Comparison of ENCODE assay signal across 24 cellular contexts in the genomic region with DNA sequence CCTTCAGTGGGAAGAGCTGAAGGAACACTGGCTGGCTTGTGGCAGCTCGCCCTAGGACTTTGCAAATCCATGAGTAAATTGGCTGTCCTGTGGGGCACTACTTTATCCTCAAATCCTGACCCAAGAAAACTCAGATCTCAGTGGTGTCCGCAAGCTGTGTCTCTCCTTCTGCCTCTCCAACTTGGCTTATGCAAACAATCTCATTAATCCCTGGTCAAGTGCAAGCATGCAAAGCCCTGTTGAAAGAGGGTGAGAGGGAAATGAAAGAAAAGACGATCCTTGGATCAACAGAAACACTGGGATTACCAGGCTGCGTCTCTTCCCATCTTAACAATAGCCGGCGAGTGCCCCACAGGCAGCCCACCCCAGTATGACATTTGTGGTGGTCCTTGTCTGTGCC.
DNase-seq lines count a peak whose midpoint lies in the region; ATAC-seq and TF ChIP-seq lines count a peak whose summit lies in the region.
"Had no signal": no experiment of that assay in that cellular context is flagged by ENCODE, and none has a peak within 500 bp of the region (broad histone marks: within the 10 kb centered on the region; RNA-seq: fewer than 3 reads in every experiment).

No MANE protein-coding gene starts in this region.

- no peak overlapping the region for H4K8ac ChIP-seq in mesenchymal stem cell (ENCODE audit: low read length)

- H3K9ac ChIP-seq in mesenchymal stem cell (ENCODE audit: low read length) = no peak overlapping the region
- H3K9ac ChIP-seq: BLaER1 treated with 17β-estradiol and CSF1 and Interleukin-3, amounts not matched to agents 10 nM and 100 nM; KMS-11; SK-N-SH had no signal

- H2AFZ ChIP-seq in mesenchymal stem cell (ENCODE audit: low read depth, low read length) = no peak overlapping the region
- H2AFZ ChIP-seq: PC-9 had no signal

- H3K4me2 ChIP-seq in mesenchymal stem cell (ENCODE audit: low read length, poor library complexity, severe bottlenecking) = no peak overlapping the region
- H3K4me2 ChIP-seq: BLaER1 treated with 17β-estradiol and CSF1 and Interleukin-3, amounts not matched to agents 10 nM and 100 nM; KMS-11; PC-9; SK-N-SH had no signal

- no peaks in the 10 kb centered on the region for H3K27me3 ChIP-seq in RWPE2 (ENCODE audit: insufficient read depth, poor library complexity, severe bottlenecking)
- no peaks in the 10 kb centered on the region for H3K27me3 ChIP-seq in esophagus (ENCODE audit: control insufficient read depth in 1 of 2, insufficient read depth in 2 of 2, low read length in 2 of 2)
- no peaks in the 10 kb centered on the region for H3K27me3 ChIP-seq in prostate gland (replicated peaks; ENCODE audit: insufficient read depth)
- H3K27me3 ChIP-seq in mesenchymal stem cell (ENCODE audit: control insufficient read depth in 1 of 2, insufficient read depth in 1 of 2, low read length in 2 of 2) = no peaks in the 10 kb centered on the region
- H3K27me3 ChIP-seq: BLaER1 treated with 17β-estradiol and CSF1 and Interleukin-3, amounts not matched to agents 10 nM and 100 nM had no signal

- no peak overlapping the region for H3K4ac ChIP-seq in mesenchymal stem cell (ENCODE audit: low read depth in 1 of 2, low read length in 2 of 2)

- DNase-seq in DMS79 treated with DMSO at 0.1 percent for 48 hours (lab: John Stamatoyannopoulos, UW) = peak; percentile 59
- no peak for DNase-seq in DMS79 (lab: John Stamatoyannopoulos, UW)
- no peak for DNase-seq in RWPE2 (ENCODE audit: low spot score)
- DNase-seq in prostate gland (ENCODE audit: low spot score) = peak; percentile 10
- DNase-seq in naive thymus-derived CD8-positive, alpha-beta T cell = no peak
- DNase-seq in mesenchymal stem cell = no peak
- no peak for DNase-seq in NK-92 (lab: John Stamatoyannopoulos, UW; ENCODE audit: unreplicated experiment)
- DNase-seq: 8988T; Caco-2; CD4-positive, alpha-beta memory T cell; EL; GF-D8; IMR-90; MV-4-11; NCI-H1105 treated with DMSO at 0.1 percent for 48 hours; NCI-H2081 treated with DMSO at 0.1 percent for 48 hours; NCI-H446 treated with DMSO at 0.1 percent for 48 hours; PC-9; RPMI8226; SIG-M5; SK-N-SH had no signal

- no peak for TF ChIP-seq POLR2A in prostate gland (IDR thresholded peaks at IDR 0.05)

- H2BK12ac ChIP-seq in mesenchymal stem cell (ENCODE audit: low read length in 2 of 2) = no peak overlapping the region

- no peaks in the 10 kb centered on the region for H3K9me3 ChIP-seq in RWPE2 (ENCODE audit: severe bottlenecking)
- no peaks in the 10 kb centered on the region for H3K9me3 ChIP-seq in esophagus (ENCODE audit: control insufficient read depth in 2 of 2, insufficient read depth in 1 of 2, low read depth in 1 of 2, low read length in 1 of 2)
- no peaks in the 10 kb centered on the region for H3K9me3 ChIP-seq in prostate gland
- peaks cover 15% of the 10 kb centered on the region for H3K9me3 ChIP-seq in mesenchymal stem cell (ENCODE audit: control insufficient read depth, low read length)
- H3K9me3 ChIP-seq: Caco-2, SK-N-SH had no signal

- no peak overlapping the region for H3K4me3 ChIP-seq in RWPE2 (ENCODE audit: severe bottlenecking)
- no peak overlapping the region for H3K4me3 ChIP-seq in esophagus (ENCODE audit: low read depth in 1 of 2, low read length in 2 of 2)
- H3K4me3 ChIP-seq in prostate gland = no peak overlapping the region
- no peak overlapping the region for H3K4me3 ChIP-seq in mesenchymal stem cell (ENCODE audit: insufficient read depth in 1 of 2, low read depth in 1 of 2, low read length in 2 of 2)
- H3K4me3 ChIP-seq: BLaER1 treated with 17β-estradiol and CSF1 and Interleukin-3, amounts not matched to agents 10 nM and 100 nM; PC-9 had no signal

- H3K23ac ChIP-seq in mesenchymal stem cell (ENCODE audit: low read length in 2 of 2) = no peak overlapping the region

- no peak overlapping the region for H3K14ac ChIP-seq in mesenchymal stem cell (ENCODE audit: low read length in 2 of 2)

- peak overlapping the region in 1 of 10 donors; percentile 8 for H3K27ac Mint-ChIP-seq in naive thymus-derived CD8-positive, alpha-beta T cell

- H2BK15ac ChIP-seq in mesenchymal stem cell (ENCODE audit: low read depth, poor library complexity, severe bottlenecking) = no peak overlapping the region

- 37% methylated on average over 6 of the region's 6 CpGs for WGBS in esophagus, 2 donors
- 42% methylated on average over 6 of the region's 6 CpGs for WGBS in prostate gland
- 70% methylated on average over 6 of the region's 6 CpGs for WGBS in mesenchymal stem cell

- H4K91ac ChIP-seq in mesenchymal stem cell (ENCODE audit: low read length) = no peak overlapping the region

- H2BK5ac ChIP-seq in mesenchymal stem cell (ENCODE audit: low read depth, low read length, poor library complexity, severe bottlenecking) = no peak overlapping the region

- no peak for TF ChIP-seq CTCF in RWPE2 (IDR thresholded peaks at IDR 0.05; ENCODE audit: poor library complexity, severe bottlenecking)
- TF ChIP-seq CTCF in prostate gland (IDR thresholded peaks at IDR 0.05) = no peak

- H3K4me1 Mint-ChIP-seq in naive thymus-derived CD8-positive, alpha-beta T cell = peaks cover 24 to 41% (median 31%) of the 10 kb centered on the region in 4 donors

- no peak overlapping the region for H3K4me3 Mint-ChIP-seq in naive thymus-derived CD8-positive, alpha-beta T cell

- H2BK120ac ChIP-seq in mesenchymal stem cell (ENCODE audit: low read depth, low read length) = no peak overlapping the region

- H3K27me3 Mint-ChIP-seq in naive thymus-derived CD8-positive, alpha-beta T cell = no peaks in the 10 kb centered on the region
- H3K27me3 Mint-ChIP-seq: CD4-positive, alpha-beta memory T cell had no signal

- H3K79me1 ChIP-seq in mesenchymal stem cell (replicated peaks; ENCODE audit: low read length, poor library complexity, severe bottlenecking) = no peaks in the 10 kb centered on the region

- H3K27ac ChIP-seq in RWPE2 (ENCODE audit: poor library complexity, severe bottlenecking) (peak overlapping the region; percentile 16), esophagus (ENCODE audit: low read depth in 2 of 2, low read length in 1 of 2) (peak overlapping the region; percentile 59 to 72), prostate gland (no peak overlapping the region), mesenchymal stem cell (ENCODE audit: low read length, poor library complexity, severe bottlenecking) (no peak overlapping the region)
- H3K27ac ChIP-seq: BLaER1 treated with 17β-estradiol and CSF1 and Interleukin-3, amounts not matched to agents 10 nM and 100 nM; KMS-11; PC-9 had no signal

- intact Hi-C loops in prostate gland (cut with DNase I) = no loop called here

- POLR2A ChIA-PET in naive thymus-derived CD8-positive, alpha-beta T cell (lab: Charles Lee) = no interaction called here

- peaks cover 33% of the 10 kb centered on the region for H3K4me1 ChIP-seq in RWPE2 (ENCODE audit: insufficient read depth, poor library complexity, severe bottlenecking)
- peaks cover 0 to 4% of the 10 kb centered on the region in 2 donors for H3K4me1 ChIP-seq in esophagus (ENCODE audit: control insufficient read depth in 2 of 2, insufficient read depth in 2 of 2, low read length in 1 of 2)
- H3K4me1 ChIP-seq in prostate gland (replicated peaks) = no peaks in the 10 kb centered on the region
- no peaks in the 10 kb centered on the region for H3K4me1 ChIP-seq in mesenchymal stem cell (ENCODE audit: control insufficient read depth, insufficient read depth, low read depth, low read length)
- H3K4me1 ChIP-seq: Caco-2 had no signal

- no peak overlapping the region for H3K18ac ChIP-seq in mesenchymal stem cell (ENCODE audit: low read depth in 1 of 2, low read length in 2 of 2)

- ATAC-seq in RWPE2 (ENCODE audit: low read depth) = peak; percentile 71
- no peak for ATAC-seq in naive thymus-derived CD8-positive, alpha-beta T cell

- no peaks in the 10 kb centered on the region for H3K36me3 ChIP-seq in RWPE2 (ENCODE audit: low read depth)
- no peaks in the 10 kb centered on the region for H3K36me3 ChIP-seq in esophagus (ENCODE audit: control insufficient read depth in 2 of 2, insufficient read depth in 2 of 2, low read length in 1 of 2)
- H3K36me3 ChIP-seq in prostate gland = no peaks in the 10 kb centered on the region
- H3K36me3 ChIP-seq in mesenchymal stem cell (ENCODE audit: control insufficient read depth in 1 of 2, insufficient read depth in 2 of 2, low read depth in 1 of 2, low read length in 2 of 2) = no peaks in the 10 kb centered on the region
- H3K36me3 ChIP-seq: BLaER1 treated with 17β-estradiol and CSF1 and Interleukin-3, amounts not matched to agents 10 nM and 100 nM had no signal

- no peak overlapping the region for H2AK5ac ChIP-seq in mesenchymal stem cell (ENCODE audit: low read length, severe bottlenecking)

- peaks cover 0 to 8% (median 0%) of the 10 kb centered on the region in 9 donors for H3K9me3 Mint-ChIP-seq in naive thymus-derived CD8-positive, alpha-beta T cell

- no peaks in the 10 kb centered on the region for H3K36me3 Mint-ChIP-seq in naive thymus-derived CD8-positive, alpha-beta T cell
- H3K36me3 Mint-ChIP-seq: CD4-positive, alpha-beta memory T cell had no signal

Comparison
In these comparisons a context has a peak if more than half of its experiments do, and no peak if none do; other contexts are left out.
1. DNase-seq: peak in DMS79 treated with DMSO at 0.1 percent for 48 hours (single experiment) and prostate gland (single experiment); none in DMS79 (single experiment), RWPE2 (single experiment), naive thymus-derived CD8-positive, alpha-beta T cell (0 of 10), mesenchymal stem cell (single experiment) and NK-92 (single experiment).
2. H3K27ac ChIP-seq: peak in RWPE2 (single experiment) and esophagus (2 of 2); none in prostate gland (0 of 2) and mesenchymal stem cell (single experiment).